In the genomic region with DNA sequence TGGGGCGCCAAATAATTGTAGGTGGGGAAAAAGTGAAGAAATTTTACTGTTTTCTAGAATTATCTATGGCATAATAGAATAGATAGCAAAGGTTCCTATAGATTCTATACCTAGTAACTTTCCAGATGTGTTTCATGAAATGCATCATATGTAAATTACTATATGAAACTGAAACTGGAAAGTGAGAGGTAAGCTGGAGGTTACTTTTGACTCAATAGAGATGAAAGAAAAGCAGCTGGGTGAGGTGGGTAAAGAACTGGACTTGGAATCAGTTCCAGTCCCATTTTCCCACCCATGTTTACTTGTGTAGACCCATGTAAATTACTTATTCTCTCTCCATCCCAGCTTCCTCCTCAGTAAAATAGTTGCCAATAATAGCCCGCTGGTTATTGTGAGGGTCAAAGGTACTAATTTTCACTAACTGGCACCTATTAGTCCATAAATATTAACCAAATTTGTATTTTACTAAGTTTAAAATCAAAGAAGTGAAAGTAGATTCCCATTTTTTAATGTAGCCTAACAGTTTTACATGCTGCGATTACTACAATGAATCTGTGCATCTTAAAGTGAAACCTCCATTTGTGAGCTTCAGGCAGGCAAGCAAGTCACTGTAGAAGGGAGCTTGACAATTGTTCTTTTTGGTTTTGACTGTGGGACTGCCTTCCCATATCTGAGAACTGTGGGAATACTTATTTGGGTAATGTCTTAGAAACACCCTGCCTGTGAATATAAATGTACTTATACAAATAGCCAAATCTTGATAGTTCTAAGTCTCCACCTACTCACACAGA, we compare ENCODE assay signal across 12 cellular contexts.
A peak's percentile ranks its signal among the peaks of the same experiment; 100 is the strongest.
DNase-seq lines count a peak whose midpoint lies in the region; ATAC-seq and TF ChIP-seq lines count a peak whose summit lies in the region.
"Had no signal": no experiment of that assay in that cellular context is flagged by ENCODE, and none has a peak within 500 bp of the region (broad histone marks: within the 10 kb centered on the region; RNA-seq: fewer than 3 reads in every experiment).

No MANE protein-coding gene starts in this region.

- no peaks in the 10 kb centered on the region for H3K79me2 ChIP-seq in OCI-LY1 (ENCODE audit: insufficient read depth, low read length)

- H3K9me3 Mint-ChIP-seq in activated CD4-positive, alpha-beta T cell treated with anti-CD3 and anti-CD28 coated beads, Interleukin-2, amount 10 ng/mL, durations not matched to agents 24 days and 14 days = no peaks in the 10 kb centered on the region
- H3K9me3 Mint-ChIP-seq: activated naive CD4-positive, alpha-beta T cell treated with anti-CD3 and anti-CD28 coated beads for 36 hours had no signal

- H4K20me1 ChIP-seq in OCI-LY1 (ENCODE audit: insufficient read depth, low read length) = no peaks in the 10 kb centered on the region

- no peak overlapping the region for H3K4me3 Mint-ChIP-seq in activated CD4-positive, alpha-beta T cell treated with anti-CD3 and anti-CD28 coated beads, Interleukin-2, amount 10 ng/mL, durations not matched to agents 24 days and 14 days
- H3K4me3 Mint-ChIP-seq: activated naive CD4-positive, alpha-beta T cell treated with anti-CD3 and anti-CD28 coated beads for 36 hours had no signal

- no peaks in the 10 kb centered on the region for H3K27me3 Mint-ChIP-seq in activated CD4-positive, alpha-beta T cell treated with anti-CD3 and anti-CD28 coated beads, Interleukin-2, amount 10 ng/mL, durations not matched to agents 24 days and 14 days

- no peaks in the 10 kb centered on the region for H3K27me3 ChIP-seq in OCI-LY1 (ENCODE audit: insufficient read depth, low read length)
- H3K27me3 ChIP-seq in spleen (replicated peaks in 1 of 7) = no peaks in the 10 kb centered on the region
- no peaks in the 10 kb centered on the region; the same call in 1 of the 2 replicates for H3K27me3 ChIP-seq in SJCRH30
- H3K27me3 ChIP-seq: Peyer's patch had no signal

- H3K9ac ChIP-seq in OCI-LY1 (ENCODE audit: low read length) = no peak overlapping the region

- no peak overlapping the region for H3K4me3 ChIP-seq in OCI-LY1 (ENCODE audit: low read depth, low read length, poor library complexity, severe bottlenecking)
- peak overlapping the region in 1 of 8 donors; percentile 39 for H3K4me3 ChIP-seq in spleen
- H3K4me3 ChIP-seq in SJCRH30 = no peak overlapping the region
- H3K4me3 ChIP-seq: Peyer's patch, skin epidermis had no signal

- no peak for TF ChIP-seq POLR2A in spleen (IDR thresholded peaks at IDR 0.05)

- 70 to 80% (median 78%) methylated on average over 3 of the region's 3 CpGs for WGBS in spleen, 5 donors

- DNase-seq in activated CD4-positive, alpha-beta T cell treated with anti-CD3 and anti-CD28 coated beads, Interleukin-2, amount 10 ng/mL, durations not matched to agents 24 days and 14 days = peak; percentile 58
- no peak for DNase-seq in activated CD4-positive, alpha-beta T cell treated with anti-CD3 and anti-CD28 coated beads for 1 hour
- DNase-seq in spleen (no peak), SJCRH30 (no peak), NCI-H1694 treated with DMSO at 0.1 percent for 48 hours (lab: John Stamatoyannopoulos, UW) (no peak), NOMO-1 treated with dmso at 0.1 percent for 144 hours (lab: John Stamatoyannopoulos, UW; ENCODE audit: unreplicated experiment) (no peak)
- DNase-seq: activated naive CD4-positive, alpha-beta T cell treated with anti-CD3 and anti-CD28 coated beads for 36 hours; hippocampal formation; Peyer's patch had no signal

- no peak overlapping the region for H3K27ac Mint-ChIP-seq in activated CD4-positive, alpha-beta T cell treated with anti-CD3 and anti-CD28 coated beads, Interleukin-2, amount 10 ng/mL, durations not matched to agents 24 days and 14 days
- H3K27ac Mint-ChIP-seq: activated naive CD4-positive, alpha-beta T cell treated with anti-CD3 and anti-CD28 coated beads for 36 hours had no signal

- peak overlapping the region; percentile 59 for H3K27ac ChIP-seq in OCI-LY1 (ENCODE audit: low read depth, low read length, poor library complexity, severe bottlenecking)
- H3K27ac ChIP-seq in spleen = peak overlapping the region in 6 of 8 donors; percentile 2 to 62 (median 43)
- no peak overlapping the region for H3K27ac ChIP-seq in SJCRH30

- H3K36me3 ChIP-seq in OCI-LY1 (ENCODE audit: insufficient read depth, low read length) (no peaks in the 10 kb centered on the region), spleen (no peaks in the 10 kb centered on the region), SJCRH30 (no peaks in the 10 kb centered on the region)
- H3K36me3 ChIP-seq: Peyer's patch had no signal

- peaks cover 14% of the 10 kb centered on the region for H3K4me1 Mint-ChIP-seq in activated CD4-positive, alpha-beta T cell treated with anti-CD3 and anti-CD28 coated beads, Interleukin-2, amount 10 ng/mL, durations not matched to agents 24 days and 14 days

- H2AFZ ChIP-seq in OCI-LY1 (ENCODE audit: low read length) = no peak overlapping the region

- intact Hi-C loops in activated CD4-positive, alpha-beta T cell treated with anti-CD3 and anti-CD28 coated beads, Interleukin-2, amount 10 ng/mL, durations not matched to agents 24 days and 14 days (cut with micrococcal nuclease) = loop anchor here (1.0 to 5.0 kb wide), 6 partner anchors 50 to 475 kb away; no protein-coding TSS in a partner anchor
- intact Hi-C loops in spleen (cut with DNase I; ENCODE audit: low total_unique reads) = no loop called here

- peaks cover 2% of the 10 kb centered on the region; the same call in 1 of the 2 replicates for H3K9me3 ChIP-seq in OCI-LY1 (ENCODE audit: low read length)
- no peaks in the 10 kb centered on the region for H3K9me3 ChIP-seq in spleen
- no peaks in the 10 kb centered on the region for H3K9me3 ChIP-seq in SJCRH30 (replicated peaks)
- H3K9me3 ChIP-seq: Peyer's patch had no signal

- no peak for TF ChIP-seq CTCF in OCI-LY1 (IDR thresholded peaks at IDR 0.05; ENCODE audit: low read length)
- TF ChIP-seq CTCF in spleen (IDR thresholded peaks at IDR 0.05 in 8 of 11, conservative IDR thresholded peaks at IDR 0.05 in 3 of 11) = no peak

- H3K9me2 ChIP-seq in OCI-LY1 (ENCODE audit: low read depth, low read length) = no peaks in the 10 kb centered on the region

- peak overlapping the region; percentile 32 for H3K4me2 ChIP-seq in OCI-LY1 (ENCODE audit: low read length)

- no peaks in the 10 kb centered on the region for H3K36me3 Mint-ChIP-seq in activated CD4-positive, alpha-beta T cell treated with anti-CD3 and anti-CD28 coated beads, Interleukin-2, amount 10 ng/mL, durations not matched to agents 24 days and 14 days (ENCODE audit: low read depth)

- H3F3A ChIP-seq in OCI-LY1 (ENCODE audit: insufficient read depth, low read length) = no peaks in the 10 kb centered on the region

- peak; percentile 91 for ATAC-seq in HG02759 (IDR thresholded peaks at IDR 0.05; ENCODE audit: unreplicated experiment)

- H3K4me1 ChIP-seq in OCI-LY1 (ENCODE audit: insufficient read depth, low read length, severe bottlenecking) = peaks cover 61% of the 10 kb centered on the region
- peaks cover 0 to 28% (median 10%) of the 10 kb centered on the region in 6 donors for H3K4me1 ChIP-seq in spleen
- H3K4me1 ChIP-seq in SJCRH30 = no peaks in the 10 kb centered on the region
